ENCODE assay signal across 8 cellular contexts in the genomic region with DNA sequence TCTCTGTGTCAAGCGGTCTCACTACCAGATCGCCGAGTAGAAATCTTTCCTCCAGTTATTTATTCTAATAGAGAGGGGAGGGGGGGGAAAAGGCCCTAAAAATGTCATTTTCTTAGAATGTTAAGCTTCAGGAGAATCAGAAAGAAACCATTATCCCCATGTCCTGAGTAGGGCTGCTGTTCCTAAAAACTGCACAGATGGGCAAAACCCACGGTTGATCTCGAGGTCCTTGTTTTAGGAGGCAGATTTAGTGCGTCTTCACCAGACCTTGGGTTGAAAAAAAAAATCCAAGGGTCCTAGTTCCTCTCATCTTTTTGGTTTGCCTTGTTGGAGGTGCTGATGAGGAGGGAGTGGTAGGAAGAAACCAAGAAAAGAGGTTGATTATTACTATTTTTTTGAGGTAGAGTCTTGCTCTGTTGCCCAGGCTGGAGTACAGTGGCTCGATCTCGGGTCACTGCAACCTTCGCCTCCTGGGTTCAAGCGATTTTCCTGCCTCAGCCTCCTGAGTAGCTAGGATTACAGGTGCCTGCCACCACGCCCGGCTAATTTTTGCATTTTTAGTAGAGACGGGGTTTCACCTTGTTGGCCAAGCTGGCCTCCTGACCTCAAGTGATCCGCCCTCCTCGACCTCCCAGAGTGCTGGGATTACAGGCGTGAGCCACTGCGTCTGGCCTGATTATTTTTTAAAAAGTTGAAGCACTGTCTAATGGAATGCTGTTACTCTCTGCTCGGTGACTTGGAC. TPM values are rescaled to one million over a fixed set of nuclear protein-coding genes. Genes with fewer than 3 reads are reported as not detected.
A peak's percentile ranks its signal among the peaks of the same experiment; 100 is the strongest.
DNase-seq lines count a peak whose midpoint lies in the region; ATAC-seq and TF ChIP-seq lines count a peak whose summit lies in the region.

No MANE protein-coding gene starts in this region.

- ATAC-seq in GM18873 (IDR thresholded peaks at IDR 0.05; ENCODE audit: low FRiP score, unreplicated experiment) (no peak), GM21786 (IDR thresholded peaks at IDR 0.05; ENCODE audit: unreplicated experiment) (no peak)

- H3K27me3 ChIP-seq in adrenal gland = no peaks in the 10 kb centered on the region
- no peaks in the 10 kb centered on the region for H3K27me3 ChIP-seq in liver (ENCODE audit: control insufficient read depth in 4 of 4, insufficient read depth in 4 of 4, low read length in 3 of 4)
- no peaks in the 10 kb centered on the region for H3K27me3 ChIP-seq in thyroid gland

- peak; percentile 52 for DNase-seq in activated CD8-positive, alpha-beta memory T cell treated with anti-CD3 and anti-CD28 coated beads for 24 hours
- DNase-seq in activated CD8-positive, alpha-beta memory T cell treated with anti-CD3 and anti-CD28 coated beads, Interleukin-2, amount 50 U/mL, for 4 hours = no peak
- DNase-seq in adrenal gland = peak in 3 of 7 donors; percentile 6 to 46 (median 13)
- no peak for DNase-seq in thyroid gland
- no peak for DNase-seq in NOMO-1 treated with DMSO at 0.1 percent for 48 hours (lab: John Stamatoyannopoulos, UW; ENCODE audit: unreplicated experiment)

- no peaks in the 10 kb centered on the region for H3K36me3 ChIP-seq in adrenal gland (replicated peaks in 1 of 2)
- no peaks in the 10 kb centered on the region for H3K36me3 ChIP-seq in liver (ENCODE audit: control insufficient read depth in 4 of 4, insufficient read depth in 3 of 4, low read depth in 1 of 4, low read length in 3 of 4)
- no peaks in the 10 kb centered on the region for H3K36me3 ChIP-seq in thyroid gland

- peaks cover 4 to 45% of the 10 kb centered on the region in 2 donors for H3K4me1 ChIP-seq in adrenal gland (replicated peaks in 1 of 2)
- peaks cover 8 to 18% (median 10%) of the 10 kb centered on the region in 4 donors for H3K4me1 ChIP-seq in liver (ENCODE audit: control insufficient read depth in 4 of 4, insufficient read depth in 4 of 4, low read length in 3 of 4)
- peaks cover 12 to 31% of the 10 kb centered on the region in 2 donors for H3K4me1 ChIP-seq in thyroid gland

- TF ChIP-seq POLR2A in adrenal gland (IDR thresholded peaks at IDR 0.05) = no peak
- no peak for TF ChIP-seq POLR2A in thyroid gland (IDR thresholded peaks at IDR 0.05)

- intact Hi-C loops in adrenal gland (cut with DNase I) = no loop called here
- intact Hi-C loops in thyroid gland (cut with DNase I) = loop anchor here (10.0 kb wide), 1 partner anchor 84 kb away; no protein-coding TSS in a partner anchor

- no peak for TF ChIP-seq RAD21 in liver (IDR thresholded peaks at IDR 0.05)

- peak overlapping the region in 2 of 4 donors; percentile 98 to 99 for H3K4me3 ChIP-seq in adrenal gland
- H3K4me3 ChIP-seq in liver (ENCODE audit: low read depth in 1 of 3, low read length in 3 of 3) = peak overlapping the region; percentile 66 to 97 (median 91)
- H3K4me3 ChIP-seq in thyroid gland (replicated peaks in 1 of 3) = peak overlapping the region in 2 of 3 donors; percentile 76 to 80

- peak overlapping the region; percentile 71 to 80 for H3K9ac ChIP-seq in liver (ENCODE audit: low read depth in 1 of 2, low read length in 2 of 2)

- H3K9me3 ChIP-seq in adrenal gland (replicated peaks in 1 of 3) = no peaks in the 10 kb centered on the region
- no peaks in the 10 kb centered on the region for H3K9me3 ChIP-seq in liver (ENCODE audit: control insufficient read depth in 4 of 4, low read length in 3 of 4)
- no peaks in the 10 kb centered on the region for H3K9me3 ChIP-seq in thyroid gland

- TF ChIP-seq CTCF in adrenal gland (IDR thresholded peaks at IDR 0.05) (no peak), liver (IDR thresholded peaks at IDR 0.05; ENCODE audit: low read depth, low read length, missing input control) (no peak), thyroid gland (IDR thresholded peaks at IDR 0.05) (no peak)

- WGBS in adrenal gland, 4 donors = 56 to 66% (median 58%) methylated on average over 18 of the region's 18 CpGs
- WGBS in liver = 52% methylated on average over 18 of the region's 18 CpGs
- whole genome bisulfite sequencing in thyroid gland, 2 donors = 51 to 55% methylated on average over 18 of the region's 18 CpGs

- H3K27ac ChIP-seq in adrenal gland = peak overlapping the region in 4 of 5 donors; percentile 93 to 99 (median 98)
- H3K27ac ChIP-seq in liver (ENCODE audit: low read depth in 1 of 2, low read length in 2 of 2) = peak overlapping the region; percentile 96 to 97
- H3K27ac ChIP-seq in thyroid gland = peak overlapping the region in 2 of 3 donors; percentile 95 to 98

TF ChIP-seq in liver, 16 proteins besides CTCF, POLR2A, EP300 and RAD21:
- no peak for TF ChIP-seq SP1 (IDR thresholded peaks at IDR 0.05)
- TF ChIP-seq NR2F2 (IDR thresholded peaks at IDR 0.05) = no peak
- TF ChIP-seq FOXA2 (IDR thresholded peaks at IDR 0.05) = no peak
- no peak for TF ChIP-seq ZBTB33 (IDR thresholded peaks at IDR 0.05)

RNA-seq across cellular contexts. Expression of gene CBFB, which starts 1.4 kb away (rescaled TPM):
- 10 to 100 TPM; 19.3 to 41.2 (median 30.3) TPM for total RNA-seq in adrenal gland
- 10 to 100 TPM; 13.0 to 20.9 (median 13.5) TPM for polyA plus RNA-seq in adrenal gland
- 10 to 100 TPM; 14.4 to 19.3 TPM for total RNA-seq in liver
- polyA plus RNA-seq in liver = 1 to 10 TPM; 6.8 to 8.0 TPM
- 10 to 100 TPM; 31.0 to 60.0 (median 41.5) TPM for total RNA-seq in thyroid gland

RNA-seq across cellular contexts. Expression of gene CES4A, which starts 42.0 kb away (rescaled TPM):
- total RNA-seq in adrenal gland (10 to 100 TPM in 6 of 8 donors, 1 to 10 TPM in 2; 4.4 to 31.0 (median 13.9) TPM), liver (10 to 100 TPM in 1 of 2 donors, 1 to 10 TPM in 1; 1.6 to 20.5 TPM), thyroid gland (10 to 100 TPM; 10.9 to 15.7 (median 12.8) TPM)
- polyA plus RNA-seq in adrenal gland (100 to 1,000 TPM in 1 of 3 donors, 10 to 100 TPM in 1, 1 to 10 TPM in 1; 7.0 to 127 (median 80.3) TPM), liver (10 to 100 TPM in 1 of 2 donors, 1 to 10 TPM in 1; 5.4 to 17.1 TPM)
